In genomic region chr6:125780540-125781306, GRCh38 we compare ENCODE assay signal across 8 cellular contexts. TPM values are rescaled to one million over a fixed set of nuclear protein-coding genes. Genes with fewer than 3 reads are reported as not detected.
DNase-seq lines count a peak whose midpoint lies in the region; ATAC-seq and TF ChIP-seq lines count a peak whose summit lies in the region.

No MANE protein-coding gene starts in this region.

- CTCF ChIA-PET in CD8-positive, alpha-beta T cell (lab: Charles Lee): interaction anchor here (0.8 to 3.2 kb wide), 18 partner anchors 10 to 627 kb away, joined by 3 to 54 read pairs (median 4); partner anchors contain the start of genes NCOA7 and TPD52L1
- CTCF ChIA-PET in activated CD4-positive, alpha-beta memory T cell treated with anti-CD3 and anti-CD28 coated beads for 36 hours (lab: Charles Lee): interaction anchor here (0.9 to 3.9 kb wide), 14 partner anchors 10 to 479 kb away, joined by 3 to 93 read pairs (median 6); partner anchors contain the start of genes HDDC2, HINT3, NCOA7 and TRMT11

- intact Hi-C loops in CD8-positive, alpha-beta T cell (cut with DNase I, micrococcal nuclease): loop anchor here (1.0 to 10.0 kb wide), 8 partner anchors 10 to 564 kb away; partner anchors contain the start of genes HINT3 (in 2 of the 2), NCOA7 (in 2 of the 2), CENPW (in 1 of the 2) and HDDC2 (in 1 of the 2)
- intact Hi-C loops in activated CD4-positive, alpha-beta memory T cell treated with anti-CD3 and anti-CD28 coated beads for 36 hours (cut with micrococcal nuclease): loop anchor here (1.0 to 5.0 kb wide), 9 partner anchors 10 to 1487 kb away; partner anchors contain the start of genes HEY2, HINT3, NCOA7 and RNF146
- intact Hi-C loops in mucosa of descending colon (cut with DNase I, micrococcal nuclease): loop anchor here (10.0 kb wide), 1 partner anchor 174 kb away; the partner anchor contains the start of gene HINT3 (in 2 of the 2)

- H3K36me3 ChIP-seq in CD8-positive, alpha-beta T cell (ENCODE audit: insufficient read depth, low read length): no peaks in the 10 kb centered on the region
- no peaks in the 10 kb centered on the region for H3K36me3 ChIP-seq in mucosa of descending colon (ENCODE audit: low read depth)

- no peaks in the 10 kb centered on the region for H3K27me3 Mint-ChIP-seq in CD8-positive, alpha-beta T cell (ENCODE audit: low read depth)
- H3K27me3 Mint-ChIP-seq in activated CD4-positive, alpha-beta memory T cell treated with anti-CD3 and anti-CD28 coated beads for 36 hours: no peaks in the 10 kb centered on the region
- peaks cover 1% of the 10 kb centered on the region for H3K27me3 Mint-ChIP-seq in endothelial cell (ENCODE audit: unreplicated experiment)

- peaks cover 11% of the 10 kb centered on the region for H3K4me1 Mint-ChIP-seq in CD8-positive, alpha-beta T cell (ENCODE audit: low read depth)
- peaks cover 14% of the 10 kb centered on the region for H3K4me1 Mint-ChIP-seq in activated CD4-positive, alpha-beta memory T cell treated with anti-CD3 and anti-CD28 coated beads for 36 hours (ENCODE audit: low read depth)
- no peaks in the 10 kb centered on the region for H3K4me1 Mint-ChIP-seq in endothelial cell (ENCODE audit: unreplicated experiment)

- peak; percentile 73 for ATAC-seq in CD8-positive, alpha-beta T cell
- ATAC-seq in GM19395 (IDR thresholded peaks at IDR 0.05; ENCODE audit: unreplicated experiment) (peak; percentile 84), HG03457 (IDR thresholded peaks at IDR 0.05; ENCODE audit: unreplicated experiment) (peak; percentile 67), mucosa of descending colon (peak; percentile 86)

- H3K9me3 Mint-ChIP-seq in CD8-positive, alpha-beta T cell: no peaks in the 10 kb centered on the region
- no peaks in the 10 kb centered on the region for H3K9me3 Mint-ChIP-seq in activated CD4-positive, alpha-beta memory T cell treated with anti-CD3 and anti-CD28 coated beads for 36 hours
- H3K9me3 Mint-ChIP-seq in endothelial cell (ENCODE audit: unreplicated experiment): peaks cover 4% of the 10 kb centered on the region

- peaks cover 13% of the 10 kb centered on the region for H3K4me1 ChIP-seq in CD8-positive, alpha-beta T cell (ENCODE audit: insufficient read depth, low read length)
- no peaks in the 10 kb centered on the region for H3K4me1 ChIP-seq in mucosa of descending colon (ENCODE audit: low read depth)

- peak overlapping the region; percentile 73 for H3K4me3 ChIP-seq in CD8-positive, alpha-beta T cell (ENCODE audit: low read depth, low read length)
- H3K4me3 ChIP-seq in mucosa of descending colon: peak overlapping the region; percentile 7

- POLR2A ChIA-PET in CD8-positive, alpha-beta T cell (lab: Charles Lee): interaction anchor here (0.6 to 5.1 kb wide), 16 partner anchors 11 to 479 kb away, joined by 3 to 257 read pairs (median 5); partner anchors contain the start of genes HDDC2, HINT3, NCOA7 and TRMT11
- POLR2A ChIA-PET in activated CD4-positive, alpha-beta memory T cell treated with anti-CD3 and anti-CD28 coated beads for 36 hours (lab: Charles Lee): interaction anchor here (0.7 to 2.6 kb wide), 15 partner anchors 10 to 481 kb away, joined by 3 to 101 read pairs (median 5); partner anchors contain the start of genes HDDC2, HEY2, HINT3 and NCOA7

- no peak overlapping the region for H3K27ac Mint-ChIP-seq in CD8-positive, alpha-beta T cell
- H3K27ac Mint-ChIP-seq in activated CD4-positive, alpha-beta memory T cell treated with anti-CD3 and anti-CD28 coated beads for 36 hours: no peak overlapping the region
- H3K27ac Mint-ChIP-seq in endothelial cell (ENCODE audit: unreplicated experiment): no peak overlapping the region

- H3K27ac ChIP-seq in CD8-positive, alpha-beta T cell (ENCODE audit: low read depth, low read length): peak overlapping the region; percentile 90

- peaks cover under 1% of the 10 kb centered on the region for H3K36me3 Mint-ChIP-seq in CD8-positive, alpha-beta T cell
- peaks cover under 1% of the 10 kb centered on the region for H3K36me3 Mint-ChIP-seq in activated CD4-positive, alpha-beta memory T cell treated with anti-CD3 and anti-CD28 coated beads for 36 hours
- H3K36me3 Mint-ChIP-seq in endothelial cell (ENCODE audit: low read depth, unreplicated experiment): peaks cover 5% of the 10 kb centered on the region

- no peaks in the 10 kb centered on the region for H3K27me3 ChIP-seq in CD8-positive, alpha-beta T cell (ENCODE audit: insufficient read depth, low read length)

- peak; percentile 30 to 79 (median 49) for DNase-seq in CD8-positive, alpha-beta T cell
- DNase-seq in NCI-H748 treated with DMSO at 0.1 percent for 48 hours (lab: John Stamatoyannopoulos, UW) (peak; percentile 88), endothelial cell (ENCODE audit: low spot score) (peak; percentile 23), mucosa of descending colon (peak; percentile 65 to 69 (median 69))
- peak; percentile 61 for DNase-seq in activated CD4-positive, alpha-beta memory T cell treated with anti-CD3 and anti-CD28 coated beads for 36 hours
- peak; percentile 51 for DNase-seq in stimulated activated naive CD4-positive, alpha-beta T cell treated with Interleukin-2 at 50 U/mL for 16 hours (lab: John Stamatoyannopoulos, UW)

- no peaks in the 10 kb centered on the region for H3K9me3 ChIP-seq in CD8-positive, alpha-beta T cell (ENCODE audit: low read length)
- H3K9me3 ChIP-seq in mucosa of descending colon: no peaks in the 10 kb centered on the region

- TF ChIP-seq CTCF in CD8-positive, alpha-beta T cell (IDR thresholded peaks at IDR 0.05): no peak
- TF ChIP-seq CTCF in endothelial cell (IDR thresholded peaks at IDR 0.05; ENCODE audit: unreplicated experiment): no peak
- no peak for TF ChIP-seq CTCF in mucosa of descending colon (IDR thresholded peaks at IDR 0.05)

- no peak overlapping the region for H3K4me3 Mint-ChIP-seq in CD8-positive, alpha-beta T cell
- no peak overlapping the region for H3K4me3 Mint-ChIP-seq in activated CD4-positive, alpha-beta memory T cell treated with anti-CD3 and anti-CD28 coated beads for 36 hours
- no peak overlapping the region for H3K4me3 Mint-ChIP-seq in endothelial cell (ENCODE audit: unreplicated experiment)

RNA-seq across cellular contexts. Expression of gene NCOA7, which starts 10.0 kb away (rescaled TPM):
- 10 to 100 TPM; 27.2 to 28.6 TPM for total RNA-seq in CD8-positive, alpha-beta T cell
- total RNA-seq in activated CD4-positive, alpha-beta memory T cell treated with anti-CD3 and anti-CD28 coated beads for 36 hours: 10 to 100 TPM; 42.3 to 43.4 TPM
- total RNA-seq in endothelial cell (ENCODE audit: unreplicated experiment) (26.2 TPM), mucosa of descending colon (10 to 100 TPM; 28.9 to 54.0 (median 49.6) TPM)

RNA-seq across cellular contexts. Expression of gene HEY2, which starts 31.3 kb away (rescaled TPM):
- under 1 TPM; 0.11 to 0.33 TPM for total RNA-seq in CD8-positive, alpha-beta T cell
- not detected for total RNA-seq in activated CD4-positive, alpha-beta memory T cell treated with anti-CD3 and anti-CD28 coated beads for 36 hours
- 82.7 TPM for total RNA-seq in endothelial cell (ENCODE audit: unreplicated experiment)
- 1 to 10 TPM in 2 of 3 donors, under 1 TPM in 1; 0.58 to 2.9 (median 1.5) TPM for total RNA-seq in mucosa of descending colon

Comparison
In these comparisons a context has a peak if more than half of its experiments do, and no peak if none do; other contexts are left out.
1. Peak in every context shown above with its lines: DNase-seq, ATAC-seq, H3K4me3 ChIP-seq and H3K27ac ChIP-seq.
2. DNase-seq: peak in every context shown above with its lines; median percentile 88 in NCI-H748 treated with DMSO at 0.1 percent for 48 hours; 69 in mucosa of descending colon; 61 in activated CD4-positive, alpha-beta memory T cell treated with anti-CD3 and anti-CD28 coated beads for 36 hours; 51 in stimulated activated naive CD4-positive, alpha-beta T cell treated with Interleukin-2 at 50 U/mL for 16 hours; 49 in CD8-positive, alpha-beta T cell; 23 in endothelial cell.
3. RNA of gene HEY2, which starts 31.3 kb away (total RNA-seq): 82.7 TPM in endothelial cell (single experiment); 0.58 to 2.9 TPM in mucosa of descending colon, 0.11 to 0.33 TPM in CD8-positive, alpha-beta T cell and not detected in activated CD4-positive, alpha-beta memory T cell treated with anti-CD3 and anti-CD28 coated beads for 36 hours; every median in the first group is over 10 times any median in the second.